ENCODE assay signal across 28 cellular contexts in genomic region chr2:31920968-31921367, GRCh38.
"Had no signal": no experiment of that assay in that cellular context is flagged by ENCODE, and none has a peak within 500 bp of the region (broad histone marks: within the 10 kb centered on the region; RNA-seq: fewer than 3 reads in every experiment).

No MANE protein-coding gene starts in this region.

- DNase-seq: activated CD4-positive, alpha-beta T cell treated with anti-CD3 and anti-CD28 coated beads for 48 hours; activated CD4-positive, alpha-beta T cell treated with anti-CD3 and anti-CD28 coated beads, Interleukin-2, amount 50 U/mL, for 1 hour; activated CD4-positive, alpha-beta T cell treated with anti-CD3 and anti-CD28 coated beads, Interleukin-2, amount 50 U/mL, for 48 hours; activated CD8-positive, alpha-beta memory T cell treated with anti-CD3 and anti-CD28 coated beads for 24 hours; activated CD8-positive, alpha-beta T cell treated with anti-CD3 and anti-CD28 coated beads for 36 hours; activated effector memory CD4-positive, alpha-beta T cell treated with Interleukin-2 at 50 U/mL for 16 hours; activated gamma-delta T cell treated with Interleukin-2 at 50 U/mL for 16 hours; activated naive CD4-positive, alpha-beta T cell treated with anti-CD3 and anti-CD28 coated beads, Interleukin-2, amount 50 U/mL, for 16 hours; activated naive CD4-positive, alpha-beta T cell treated with Interleukin-2 at 50 U/mL for 16 hours; activated T-cell treated with anti-CD3 and anti-CD28 coated beads, Interleukin-2, amount 50 U/mL, for 4 hours; amniotic stem cell; anterior cingulate cortex; brain microvascular endothelial cell; caudate nucleus; cortex of kidney; dermis blood vessel endothelial cell; effector CD4-positive, alpha-beta T cell; effector memory CD8-positive, alpha-beta T cell; esophagus squamous epithelium; foreskin melanocyte; T-helper 2 cell had no signal

- ATAC-seq: activated CD4-positive, CD25-positive, alpha-beta regulatory T cell treated with anti-CD3 and anti-CD28 coated beads, Interleukin-2, amount 50 U/mL, for 24 hours; activated CD8-positive, alpha-beta T cell treated with anti-CD3 and anti-CD28 coated beads for 36 hours; activated T-cell treated with anti-CD3 and anti-CD28 coated beads, Interleukin-2, amount 50 U/mL, for 4 hours; activated T-helper 17 cell treated with anti-CD3 and anti-CD28 coated beads, Interleukin-2, amount 50 U/mL, for 72 hours; effector memory CD8-positive, alpha-beta T cell; gastroesophageal sphincter; WTC11 had no signal

- FAIRE-seq: astrocyte, bronchial epithelial cell, colon had no signal
